8 cellular contexts compared by ENCODE assay signal in the genomic region with DNA sequence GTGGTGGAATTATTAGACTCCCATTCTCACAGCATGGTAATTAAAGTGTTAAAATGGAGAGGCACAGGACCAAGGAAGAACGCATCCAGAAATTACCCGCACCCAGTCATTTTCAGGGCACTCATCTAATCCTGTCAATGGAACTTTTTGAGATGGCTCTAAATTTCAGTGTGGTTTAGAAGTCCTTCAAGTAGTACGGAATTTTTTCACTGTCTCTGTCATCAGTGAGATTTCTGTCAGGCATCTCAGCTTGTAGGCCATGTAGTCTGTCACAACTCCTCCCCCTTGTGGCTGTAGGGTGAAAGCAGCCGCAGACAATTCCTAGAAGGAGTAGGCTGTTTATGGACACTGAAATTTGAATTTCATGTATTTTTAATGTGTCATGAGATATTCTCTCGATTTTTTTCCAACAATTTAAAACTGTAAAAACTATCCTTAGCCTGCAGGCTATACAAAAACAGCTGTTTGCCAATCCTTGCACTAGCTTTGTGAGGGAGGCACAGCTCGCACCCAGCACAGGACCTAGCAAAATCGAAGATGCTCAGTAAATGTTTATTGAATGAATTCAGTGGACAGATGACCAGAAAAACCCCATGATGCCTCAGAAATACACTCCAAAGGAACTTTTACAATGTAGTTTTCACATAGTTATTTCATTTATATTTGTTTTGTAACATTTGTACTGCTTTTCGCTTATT. TPM values are rescaled to one million over a fixed set of nuclear protein-coding genes. Genes with fewer than 3 reads are reported as not detected.
DNase-seq lines count a peak whose midpoint lies in the region; ATAC-seq and TF ChIP-seq lines count a peak whose summit lies in the region.

No MANE protein-coding gene starts in this region.

- intact Hi-C loops in lower lobe of right lung (cut with DNase I) (no loop called here), posterior vena cava (cut with DNase I) (no loop called here)

- H3K27me3 Mint-ChIP-seq in activated CD4-positive, alpha-beta T cell treated with anti-CD3 and anti-CD28 coated beads, Interleukin-2, amount 10 ng/mL, durations not matched to agents 7 days and 5 days: no peaks in the 10 kb centered on the region

- H3K27me3 ChIP-seq in lower lobe of right lung (ENCODE audit: low read depth): no peaks in the 10 kb centered on the region

- no peak overlapping the region for H3K4me3 ChIP-seq in lower lobe of right lung

- CTCF ChIA-PET in activated CD4-positive, alpha-beta T cell treated with anti-CD3 and anti-CD28 coated beads, Interleukin-2, amount 10 ng/mL, durations not matched to agents 7 days and 5 days (lab: Charles Lee): interaction anchor here (0.7 to 2.5 kb wide), 4 partner anchors 13 to 260 kb away, joined by 3 to 7 read pairs (median 6); no protein-coding TSS in a partner anchor

- no peak overlapping the region for H3K27ac ChIP-seq in lower lobe of right lung

- H3K9me3 Mint-ChIP-seq in activated CD4-positive, alpha-beta T cell treated with anti-CD3 and anti-CD28 coated beads, Interleukin-2, amount 10 ng/mL, durations not matched to agents 7 days and 5 days: no peaks in the 10 kb centered on the region

- TF ChIP-seq CTCF in GM10266 (IDR thresholded peaks at IDR 0.05; ENCODE audit: control insufficient read depth, insufficient read depth, low read depth, missing control alignments) (peak; percentile 83), lower lobe of right lung (IDR thresholded peaks at IDR 0.05) (peak; percentile 76)

- peaks cover 39% of the 10 kb centered on the region for H3K36me3 ChIP-seq in lower lobe of right lung

- POLR2A ChIA-PET in activated CD4-positive, alpha-beta T cell treated with anti-CD3 and anti-CD28 coated beads, Interleukin-2, amount 10 ng/mL, durations not matched to agents 7 days and 5 days (lab: Charles Lee): interaction anchor here (0.7 kb wide), 1 partner anchor 713 kb away, joined by 3 read pairs; no protein-coding TSS in a partner anchor

- peaks cover 12% of the 10 kb centered on the region for H3K36me3 Mint-ChIP-seq in activated CD4-positive, alpha-beta T cell treated with anti-CD3 and anti-CD28 coated beads, Interleukin-2, amount 10 ng/mL, durations not matched to agents 7 days and 5 days (ENCODE audit: low read depth)

- no peak overlapping the region for H3K4me3 Mint-ChIP-seq in activated CD4-positive, alpha-beta T cell treated with anti-CD3 and anti-CD28 coated beads, Interleukin-2, amount 10 ng/mL, durations not matched to agents 7 days and 5 days

- no peaks in the 10 kb centered on the region for H3K4me1 ChIP-seq in lower lobe of right lung

- H3K9me3 ChIP-seq in lower lobe of right lung: no peaks in the 10 kb centered on the region

- DNase-seq in GM10266 (ENCODE audit: extremely low spot score): peak; percentile 47
- peak; percentile 29 to 71 for DNase-seq in NCI-H526 (lab: John Stamatoyannopoulos, UW)
- peak; percentile 70 for DNase-seq in activated CD4-positive, alpha-beta T cell treated with anti-CD3 and anti-CD28 coated beads, Interleukin-2, amount 10 ng/mL, durations not matched to agents 7 days and 5 days
- DNase-seq in effector CD4-positive, alpha-beta T cell: peak; percentile 54
- DNase-seq in lower lobe of right lung: peak; percentile 53
- peak; percentile 24 for DNase-seq in stimulated activated CD8-positive, alpha-beta memory T cell treated with anti-CD3 and anti-CD28 coated beads, Interleukin-15, amount 100 ng/mL, for 1 hour (ENCODE audit: low read depth)
- DNase-seq in posterior vena cava (ENCODE audit: low spot score): no peak

- H3K4me1 Mint-ChIP-seq in activated CD4-positive, alpha-beta T cell treated with anti-CD3 and anti-CD28 coated beads, Interleukin-2, amount 10 ng/mL, durations not matched to agents 7 days and 5 days: peaks cover 7% of the 10 kb centered on the region

- no peak overlapping the region for H3K27ac Mint-ChIP-seq in activated CD4-positive, alpha-beta T cell treated with anti-CD3 and anti-CD28 coated beads, Interleukin-2, amount 10 ng/mL, durations not matched to agents 7 days and 5 days

- ATAC-seq in HG03139 (IDR thresholded peaks at IDR 0.05; ENCODE audit: unreplicated experiment) (peak; percentile 56), lower lobe of right lung (peak; percentile 82 to 86)

RNA-seq across cellular contexts. Expression of gene NUP133, which starts 6.6 kb away (rescaled TPM):
- 10 to 100 TPM; 45.2 to 46.0 TPM for total RNA-seq in activated CD4-positive, alpha-beta T cell treated with anti-CD3 and anti-CD28 coated beads, Interleukin-2, amount 10 ng/mL, durations not matched to agents 7 days and 5 days
- total RNA-seq in lower lobe of right lung: 32.6 TPM
- 10 to 100 TPM; 26.0 to 28.9 TPM for total RNA-seq in posterior vena cava

RNA-seq across cellular contexts. Expression of gene ABCB10, which starts 43.8 kb away (rescaled TPM):
- 10 to 100 TPM; 23.7 to 28.2 TPM for total RNA-seq in activated CD4-positive, alpha-beta T cell treated with anti-CD3 and anti-CD28 coated beads, Interleukin-2, amount 10 ng/mL, durations not matched to agents 7 days and 5 days
- total RNA-seq in lower lobe of right lung: 17.8 TPM
- 10 to 100 TPM; 14.1 to 21.9 TPM for total RNA-seq in posterior vena cava
